Comparison of ENCODE assay signal across 10 cellular contexts in the genomic region with DNA sequence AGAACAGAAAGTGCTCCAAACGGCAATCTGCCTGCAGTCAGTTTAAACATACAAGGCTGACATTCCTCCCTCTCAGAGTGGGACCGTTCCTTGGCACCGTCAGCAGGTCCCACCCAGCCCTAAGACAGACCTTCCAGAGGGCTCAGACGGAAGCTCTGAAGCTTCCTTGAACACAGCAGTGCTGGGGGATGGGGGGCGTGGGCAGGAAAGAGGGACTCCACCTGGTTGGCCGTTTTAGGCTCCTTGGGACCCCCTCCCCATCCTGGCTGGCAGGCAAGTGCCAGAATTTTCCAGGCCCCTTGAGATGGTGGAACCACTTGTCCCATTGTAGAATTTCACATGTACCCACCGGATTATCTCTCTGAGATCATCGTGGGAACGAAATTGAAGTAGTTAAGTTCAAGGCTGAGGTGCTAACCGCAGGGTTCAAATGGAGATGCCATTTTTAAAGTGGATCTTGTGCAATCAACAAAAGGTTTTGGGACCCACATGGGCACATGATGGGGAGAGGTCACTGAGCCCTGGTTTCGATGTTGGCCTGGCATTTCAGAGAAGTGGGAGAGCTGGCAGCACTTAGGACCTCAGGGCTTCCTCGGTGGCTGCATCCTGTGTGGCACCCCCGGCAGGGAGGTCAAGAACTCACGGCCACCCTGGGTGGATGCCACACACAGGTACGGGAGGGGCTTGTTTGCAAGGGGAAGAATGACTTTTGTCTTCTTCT. TPM values are rescaled to one million over a fixed set of nuclear protein-coding genes. Genes with fewer than 3 reads are reported as not detected.
DNase-seq lines count a peak whose midpoint lies in the region; ATAC-seq, FAIRE-seq and TF ChIP-seq lines count a peak whose summit lies in the region.
"Had no signal": no experiment of that assay in that cellular context is flagged by ENCODE, and none has a peak within 500 bp of the region (broad histone marks: within the 10 kb centered on the region; RNA-seq: fewer than 3 reads in every experiment).

No MANE protein-coding gene starts in this region.

- H4K20me1 ChIP-seq in DND-41 (ENCODE audit: insufficient read depth, low read length) (peaks cover 61% of the 10 kb centered on the region), IMR-90 (ENCODE audit: insufficient read depth, low read length) (0 out of 2 replicates have a peak, but pooled peaks cover 13% of the 10 kb centered on the region), osteoblast (ENCODE audit: insufficient read depth, low read length) (peaks cover 34% of the 10 kb centered on the region)

- H2AFZ ChIP-seq in DND-41 (ENCODE audit: low read depth, low read length) (no peak overlapping the region), IMR-90 (replicated peaks; ENCODE audit: low read length, poor library complexity) (no peak overlapping the region), osteoblast (ENCODE audit: low read length) (no peak overlapping the region)

- peaks cover 7 to 26% of the 10 kb centered on the region in 2 experiments; a peak in 2 of 4 replicates for H3K79me1 ChIP-seq in IMR-90 (ENCODE audit: low read depth in 1 of 2, low read length in 2 of 2)

- in situ Hi-C loops in IMR-90 (cut with MboI; ENCODE audit: low sequenced_read_pairs): no loop called here

- peak; percentile 17; the same call in 1 of the 3 replicates for ATAC-seq in DND-41 (ENCODE audit: insufficient read depth, low read depth)
- ATAC-seq in IMR-90 (ENCODE audit: low read depth): no peak
- peak in 1 of 2 donors; percentile 25 for ATAC-seq in activated naive CD4-positive, alpha-beta T cell treated with anti-CD3 and anti-CD28 coated beads, Interleukin-2, amount 50 U/mL, for 72 hours

- no peaks in the 10 kb centered on the region for H3K9me3 Mint-ChIP-seq in activated naive CD4-positive, alpha-beta T cell treated with anti-CD3 and anti-CD28 coated beads, Interleukin-2, amount 50 U/mL, for 72 hours

- FAIRE-seq in GM19239 (lab: Jason Lieb, UNC): no peak
- FAIRE-seq: H1 had no signal

- no peak overlapping the region for H2BK5ac ChIP-seq in IMR-90 (ENCODE audit: low read depth, low read length, poor library complexity, severe bottlenecking)

- CTCF ChIA-PET in IMR-90 (lab: Yijun Ruan, JAX): no interaction called here

- no peaks in the 10 kb centered on the region for H3K9me3 ChIP-seq in DND-41 (ENCODE audit: insufficient read depth, low read length, severe bottlenecking)
- H3K9me3 ChIP-seq in IMR-90 (ENCODE audit: control insufficient read depth, insufficient read depth, low read length): no peaks in the 10 kb centered on the region
- H3K9me3 ChIP-seq in osteoblast (ENCODE audit: low read depth, low read length): no peaks in the 10 kb centered on the region

- H4K91ac ChIP-seq in IMR-90 (ENCODE audit: insufficient read depth, low read depth, low read length): no peak overlapping the region

- H4K8ac ChIP-seq in IMR-90 (ENCODE audit: low read depth in 2 of 2, low read length in 2 of 2): no peak overlapping the region

- no peak overlapping the region for H2BK20ac ChIP-seq in IMR-90 (ENCODE audit: low read depth, low read length)

- intact Hi-C loops in IMR-90 (cut with micrococcal nuclease): no loop called here

- no peak overlapping the region for H3K18ac ChIP-seq in IMR-90 (ENCODE audit: low read depth, low read length)

- H3K4ac ChIP-seq in IMR-90 (ENCODE audit: low read depth, low read length): no peak overlapping the region

- H3K4me1 ChIP-seq in DND-41 (ENCODE audit: insufficient read depth, low read length) (peaks cover 99% of the 10 kb centered on the region), IMR-90 (ENCODE audit: control insufficient read depth, insufficient read depth, low read length) (peaks cover 10% of the 10 kb centered on the region; the same call in 1 of the 2 replicates), osteoblast (ENCODE audit: insufficient read depth, low read length) (peaks cover 16% of the 10 kb centered on the region)

- H3K4me2 ChIP-seq in DND-41 (ENCODE audit: insufficient read depth, low read length) (peak overlapping the region; percentile 64), IMR-90 (ENCODE audit: low read depth, low read length) (no peak overlapping the region), osteoblast (ENCODE audit: insufficient read depth, low read length) (no peak overlapping the region)
- H3K4me2 ChIP-seq: smooth muscle cell had no signal

- TF ChIP-seq POLR2A in IMR-90 (IDR thresholded peaks at IDR 0.05; ENCODE audit: low read depth, low read length): no peak

- H4K5ac ChIP-seq in IMR-90 (ENCODE audit: low read depth, low read length): no peak overlapping the region

- no peak overlapping the region for H2AK9ac ChIP-seq in IMR-90 (replicated peaks; ENCODE audit: low read depth, low read length, poor library complexity)

- no peak overlapping the region for H3K14ac ChIP-seq in IMR-90 (replicated peaks; ENCODE audit: low read depth, low read length)

- no TSS peak for BruUV-seq in IMR-90 (replicated peaks; lab: Mats Ljungman, UMichigan)

- H3K27ac ChIP-seq in DND-41 (ENCODE audit: low read length): peak overlapping the region; percentile 75
- H3K27ac ChIP-seq in IMR-90 (ENCODE audit: insufficient read depth, low read length): no peak overlapping the region
- no peak overlapping the region for H3K27ac ChIP-seq in osteoblast (ENCODE audit: low read depth, low read length)

- no peak overlapping the region for H2BK120ac ChIP-seq in IMR-90 (ENCODE audit: low read depth, low read length)

- H3K9ac ChIP-seq in DND-41 (ENCODE audit: low read depth, low read length) (peak overlapping the region; percentile 22; the same call in 1 of the 2 replicates), IMR-90 (ENCODE audit: low read depth, low read length) (no peak overlapping the region)

- H3K27me3 ChIP-seq in DND-41 (ENCODE audit: insufficient read depth, low read length, poor library complexity) (no peaks in the 10 kb centered on the region), IMR-90 (ENCODE audit: control insufficient read depth, insufficient read depth, low read length) (no peaks in the 10 kb centered on the region), osteoblast (ENCODE audit: insufficient read depth, low read length) (no peaks in the 10 kb centered on the region)

- POLR2A ChIA-PET in IMR-90 (lab: Charles Lee; ENCODE audit: unreplicated experiment): no interaction called here

- H3K4me3 ChIP-seq in DND-41 (ENCODE audit: low read depth in 1 of 2, low read length in 2 of 2) (peak overlapping the region in 1 of 2 experiments; percentile 26; a peak in 2 of 4 replicates), IMR-90 (ENCODE audit: insufficient read depth, low read depth, low read length) (no peak overlapping the region), osteoblast (ENCODE audit: insufficient read depth, low read length) (no peak overlapping the region)
- H3K4me3 ChIP-seq: smooth muscle cell had no signal

- no peak overlapping the region for H2AK5ac ChIP-seq in IMR-90 (ENCODE audit: low read depth, low read length)

- peak; percentile 54 for DNase-seq in DND-41
- DNase-seq in IMR-90: no peak
- DNase-seq in activated naive CD4-positive, alpha-beta T cell treated with anti-CD3 and anti-CD28 coated beads, Interleukin-2, amount 50 U/mL, for 72 hours (ENCODE audit: low spot score in 2 of 2): no peak
- peak; percentile 73 for DNase-seq in osteoblast (ENCODE audit: insufficient read length, low spot score, missing footprints)
- no peak for DNase-seq in DMS153 treated with DMSO at 0.1 percent for 48 hours (lab: John Stamatoyannopoulos, UW; ENCODE audit: unreplicated experiment)
- DNase-seq in GM19239 (ENCODE audit: insufficient read length, low spot score): no peak
- DNase-seq in NCI-H446 treated with DMSO at 0.1 percent for 48 hours (lab: John Stamatoyannopoulos, UW): no peak
- DNase-seq in NCI-H526 treated with DMSO at 0.1 percent for 48 hours (lab: John Stamatoyannopoulos, UW): no peak

- peaks cover 17 to 24% of the 10 kb centered on the region in 2 donors for H3K36me3 Mint-ChIP-seq in activated naive CD4-positive, alpha-beta T cell treated with anti-CD3 and anti-CD28 coated beads, Interleukin-2, amount 50 U/mL, for 72 hours

- peaks cover 29% of the 10 kb centered on the region for H3K36me3 ChIP-seq in DND-41 (ENCODE audit: insufficient read depth, low read length)
- H3K36me3 ChIP-seq in IMR-90 (ENCODE audit: control insufficient read depth, insufficient read depth, low read length): peaks cover 10% of the 10 kb centered on the region
- peaks cover 11% of the 10 kb centered on the region for H3K36me3 ChIP-seq in osteoblast (ENCODE audit: insufficient read depth, low read length)

- H3K79me2 ChIP-seq in DND-41 (ENCODE audit: insufficient read depth, low read length) (no peaks in the 10 kb centered on the region), osteoblast (ENCODE audit: insufficient read depth, low read length) (peaks cover 3% of the 10 kb centered on the region)

- H3K23ac ChIP-seq in IMR-90 (ENCODE audit: low read depth, low read length): 0 out of 2 replicates have a peak overlapping the region, but pooled peaks have one; percentile 23

- peaks cover 26% of the 10 kb centered on the region for H3K9me1 ChIP-seq in IMR-90 (ENCODE audit: insufficient read depth, low read length)

- WGBS in IMR-90 (ENCODE audit: extremely low coverage in 2 of 2, insufficient read length in 1 of 2), 2 experiments: 92% methylated on average over 5 of the region's 15 CpGs; no CpG with 5 or more reads in 1 of the 2 experiments

- TF ChIP-seq CTCF in DND-41 (IDR thresholded peaks at IDR 0.05; ENCODE audit: borderline replicate concordance, extremely low read depth, low read length, poor library complexity, severe bottlenecking) (no peak), IMR-90 (conservative IDR thresholded peaks at IDR 0.05; ENCODE audit: low read depth, low read length) (no peak), osteoblast (IDR thresholded peaks at IDR 0.05; ENCODE audit: extremely low read depth, low read depth, low read length) (no peak)

- H2BK15ac ChIP-seq in IMR-90 (ENCODE audit: low read depth, low read length): no peak overlapping the region

- dilution Hi-C loops in IMR-90 (cut with HindIII; ENCODE audit: low sequenced_read_pairs, unreplicated experiment): no loop called here

- TF ChIP-seq RAD21 in IMR-90 (IDR thresholded peaks at IDR 0.05; ENCODE audit: low read length): no peak

- peak overlapping the region; percentile 81 to 83 for H3K27ac Mint-ChIP-seq in activated naive CD4-positive, alpha-beta T cell treated with anti-CD3 and anti-CD28 coated beads, Interleukin-2, amount 50 U/mL, for 72 hours

- no peak overlapping the region for H3K56ac ChIP-seq in IMR-90 (ENCODE audit: extremely low read depth, insufficient read depth, low read length)

RNA-seq across cellular contexts. Expression of a gene that starts 46.2 kb away (rescaled TPM):
- total RNA-seq in IMR-90 (2012; rRNA removed) (1.1 and 3.3 TPM in 2 replicates), osteoblast (11.2 and 16.6 TPM in 2 replicates)
- polyA plus RNA-seq in IMR-90 (2012; rRNA removed): 34.4 and 38.9 TPM in 2 replicates
- 49.1 and 78.5 TPM in 2 replicates for polyA plus RNA-seq in IMR-90 (2012; cell fraction: cytosol; rRNA removed)
- 129 and 171 TPM in 2 replicates for polyA plus RNA-seq in IMR-90 (2012; cell fraction: nucleus; rRNA removed; ENCODE audit: low replicate concordance)
- total RNA-seq in activated naive CD4-positive, alpha-beta T cell treated with anti-CD3 and anti-CD28 coated beads, Interleukin-2, amount 50 U/mL, for 72 hours: under 1 TPM; 0.56 to 0.57 TPM

Comparison
In these comparisons a context has a peak if more than half of its experiments do, and no peak if none do; other contexts are left out.
1. DNase-seq: peak in DND-41 (single experiment) and osteoblast (single experiment); none in IMR-90 (single experiment), activated naive CD4-positive, alpha-beta T cell treated with anti-CD3 and anti-CD28 coated beads, Interleukin-2, amount 50 U/mL, for 72 hours (0 of 2), DMS153 treated with DMSO at 0.1 percent for 48 hours (single experiment), GM19239 (single experiment), NCI-H446 treated with DMSO at 0.1 percent for 48 hours (single experiment) and NCI-H526 treated with DMSO at 0.1 percent for 48 hours (single experiment).